Comparison of ENCODE assay signal across 18 cellular contexts in the genomic region with DNA sequence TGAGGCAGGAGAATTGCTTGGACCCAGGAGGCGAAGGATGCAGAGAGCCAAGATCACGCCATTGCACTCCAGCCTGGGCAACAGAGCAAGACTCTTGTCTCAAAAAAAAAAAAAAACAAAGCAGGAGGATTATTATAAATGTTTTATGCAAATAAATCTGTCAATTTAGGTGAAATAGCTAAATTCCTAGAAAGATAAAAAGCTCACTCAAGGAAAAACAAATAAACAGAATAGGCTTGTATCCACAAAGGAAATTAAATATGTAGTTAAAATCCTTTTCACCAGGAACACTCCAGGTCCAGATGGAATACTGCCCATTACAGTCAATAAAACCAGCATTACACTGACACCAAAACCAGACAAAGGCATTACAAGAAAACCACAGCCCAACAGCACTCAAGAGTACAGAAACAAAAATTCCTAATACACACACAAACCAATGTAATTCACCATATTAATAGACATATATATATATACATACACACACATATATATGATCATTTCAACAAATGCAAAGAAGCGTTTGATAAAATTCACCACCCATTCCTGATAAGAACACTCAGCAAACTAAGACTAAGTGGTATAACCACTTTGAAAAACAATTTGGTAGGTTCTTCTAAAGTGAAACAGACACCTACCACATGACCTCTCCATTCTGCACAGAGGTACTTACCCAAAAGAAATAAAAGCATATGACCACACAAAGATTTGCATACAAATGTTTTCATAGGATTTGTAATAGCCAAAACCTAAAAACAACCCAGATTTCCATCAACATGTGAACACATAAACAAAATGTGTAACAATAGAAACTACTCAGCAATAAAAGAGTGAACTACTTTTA. TPM values are rescaled to one million over a fixed set of nuclear protein-coding genes. Genes with fewer than 3 reads are reported as not detected.
DNase-seq lines count a peak whose midpoint lies in the region; ATAC-seq and TF ChIP-seq lines count a peak whose summit lies in the region.
"Had no signal": no experiment of that assay in that cellular context is flagged by ENCODE, and none has a peak within 500 bp of the region (broad histone marks: within the 10 kb centered on the region; RNA-seq: fewer than 3 reads in every experiment).

No MANE protein-coding gene starts in this region.

- H4K20me1 ChIP-seq in SU-DHL-6 (ENCODE audit: low read depth, low read length), result peaks cover 24% of the 10 kb centered on the region; the same call in 1 of the 2 replicates

- no peaks in the 10 kb centered on the region for H3K27me3 ChIP-seq in SU-DHL-6 (ENCODE audit: low read length)
- H3K27me3 ChIP-seq: brain microvascular endothelial cell had no signal

- no peaks in the 10 kb centered on the region for H3K9me3 ChIP-seq in SU-DHL-6 (ENCODE audit: insufficient read depth, low read length)

- H3K9me2 ChIP-seq in SU-DHL-6 (replicated peaks; ENCODE audit: insufficient read depth, low read length), result no peaks in the 10 kb centered on the region

- no peak overlapping the region for H3K4me3 ChIP-seq in SU-DHL-6 (ENCODE audit: insufficient read depth, low read length, poor library complexity, severe bottlenecking)
- H3K4me3 ChIP-seq: smooth muscle cell had no signal

- no peak for DNase-seq in activated T-cell treated with anti-CD3 and anti-CD28 coated beads, Interleukin-2, amount 50 U/mL, for 24 hours
- DNase-seq in activated T-cell treated with anti-CD3 and anti-CD28 coated beads, Interleukin-2, amount 50 U/mL, for 48 hours, result no peak
- DNase-seq in myocyte (ENCODE audit: low read depth), result peak; percentile 15
- no peak for DNase-seq in DMS79 treated with DMSO at 0.1 percent for 48 hours (lab: John Stamatoyannopoulos, UW)
- DNase-seq in HUDEP-2 (lab: John Stamatoyannopoulos, UW; ENCODE audit: unreplicated experiment in 76 of 76), result no peak
- DNase-seq: activated CD8-positive, alpha-beta memory T cell treated with anti-CD3 and anti-CD28 coated beads for 24 hours; AML-193; brain microvascular endothelial cell; cortex of kidney; foreskin melanocyte; NCI-H1092 treated with DMSO at 0.1 percent for 48 hours; NCI-H226; stimulated activated CD4-positive, alpha-beta T cell treated with anti-CD3 and anti-CD28 coated beads, Interleukin-4, amount 100 ng/mL, for 24 hours had no signal

- no peak overlapping the region for H3K4me2 ChIP-seq in SU-DHL-6 (ENCODE audit: low read depth, low read length, poor library complexity, severe bottlenecking)
- H3K4me2 ChIP-seq: smooth muscle cell had no signal

- H3K27me3 Mint-ChIP-seq in activated T-cell treated with anti-CD3 and anti-CD28 coated beads, Interleukin-2, amount 50 U/mL, for 24 hours, result no peaks in the 10 kb centered on the region

- H3K9ac ChIP-seq in SU-DHL-6 (ENCODE audit: low read length), result no peak overlapping the region

- H3F3A ChIP-seq in SU-DHL-6 (ENCODE audit: insufficient read depth), result peaks cover 11% of the 10 kb centered on the region; the same call in 1 of the 2 replicates

- H3K79me2 ChIP-seq in SU-DHL-6 (ENCODE audit: insufficient read depth, low read length), result peaks cover 99% of the 10 kb centered on the region

- H3K36me3 Mint-ChIP-seq in activated T-cell treated with anti-CD3 and anti-CD28 coated beads, Interleukin-2, amount 50 U/mL, for 24 hours (ENCODE audit: low read depth), result peaks cover 57% of the 10 kb centered on the region

- H2AFZ ChIP-seq in SU-DHL-6 (ENCODE audit: low read depth, low read length, severe bottlenecking), result no peak overlapping the region

- peak; percentile 44 for ATAC-seq in GM18907 (IDR thresholded peaks at IDR 0.05; ENCODE audit: unreplicated experiment)
- ATAC-seq in HG03571 (IDR thresholded peaks at IDR 0.05; ENCODE audit: unreplicated experiment), result no peak
- ATAC-seq: HCT116 had no signal

- peak overlapping the region; percentile 10; the same call in 1 of the 2 replicates for H3K27ac ChIP-seq in SU-DHL-6 (ENCODE audit: low read depth, low read length)
- H3K27ac ChIP-seq: brain microvascular endothelial cell had no signal

- peaks cover 22% of the 10 kb centered on the region for H3K36me3 ChIP-seq in SU-DHL-6 (ENCODE audit: low read length)
- H3K36me3 ChIP-seq: brain microvascular endothelial cell had no signal

- no peak for TF ChIP-seq CTCF in SU-DHL-6 (IDR thresholded peaks at IDR 0.05; ENCODE audit: insufficient read depth, low read length, poor library complexity, severe bottlenecking)

- H3K4me1 Mint-ChIP-seq in activated T-cell treated with anti-CD3 and anti-CD28 coated beads, Interleukin-2, amount 50 U/mL, for 24 hours (ENCODE audit: low read depth), result peaks cover 62% of the 10 kb centered on the region

- no peaks in the 10 kb centered on the region for H3K9me3 Mint-ChIP-seq in activated T-cell treated with anti-CD3 and anti-CD28 coated beads, Interleukin-2, amount 50 U/mL, for 24 hours

- H3K27ac Mint-ChIP-seq in activated T-cell treated with anti-CD3 and anti-CD28 coated beads, Interleukin-2, amount 50 U/mL, for 24 hours, result peak overlapping the region; percentile 2

- no peak overlapping the region for H3K4me3 Mint-ChIP-seq in activated T-cell treated with anti-CD3 and anti-CD28 coated beads, Interleukin-2, amount 50 U/mL, for 24 hours

RNA-seq across cellular contexts. Expression of gene ABI1, which starts 38.8 kb away (rescaled TPM):
- total RNA-seq in myocyte, result 43.1 and 62.9 TPM in 2 replicates
- 28.9 TPM for polyA plus RNA-seq in myocyte (2012)
